17 cellular contexts compared by ENCODE assay signal in genomic region chr14:75339059-75339458, GRCh38.
DNase-seq lines count a peak whose midpoint lies in the region; ATAC-seq and TF ChIP-seq lines count a peak whose summit lies in the region.
"Had no signal": no experiment of that assay in that cellular context is flagged by ENCODE, and none has a peak within 500 bp of the region (broad histone marks: within the 10 kb centered on the region; RNA-seq: fewer than 3 reads in every experiment).

No MANE protein-coding gene starts in this region.

- H3K4me1 ChIP-seq in HAP-1 (no peaks in the 10 kb centered on the region), adrenal gland (replicated peaks in 1 of 2) (peaks cover 20 to 52% of the 10 kb centered on the region in 2 donors)

- POLR2A ChIA-PET in BJ (lab: Charles Lee), result no interaction called here

- no peaks in the 10 kb centered on the region for H3K9me3 Mint-ChIP-seq in osteocyte (ENCODE audit: unreplicated experiment)
- H3K9me3 Mint-ChIP-seq: activated naive CD4-positive, alpha-beta T cell treated with anti-CD3 and anti-CD28 coated beads for 36 hours had no signal

- ATAC-seq in HG03280 (IDR thresholded peaks at IDR 0.05; ENCODE audit: unreplicated experiment), result no peak

- TF ChIP-seq CTCF in BJ (IDR thresholded peaks at IDR 0.05; ENCODE audit: insufficient read depth, low read depth, low read length) (no peak), epithelial cell of esophagus (IDR thresholded peaks at IDR 0.05; ENCODE audit: insufficient read depth, low read depth, low read length, missing control alignments) (no peak), adrenal gland (IDR thresholded peaks at IDR 0.05) (no peak), osteocyte (IDR thresholded peaks at IDR 0.05) (no peak)

- no peaks in the 10 kb centered on the region for H3K36me3 Mint-ChIP-seq in osteocyte (ENCODE audit: unreplicated experiment)
- H3K36me3 Mint-ChIP-seq: CD4-positive, CD25-positive, alpha-beta regulatory T cell; IgD-negative memory B cell had no signal

- in situ Hi-C loops in HAP-1 (cut with MboI; ENCODE audit: low sequenced_read_pairs), result no loop called here

- H3K27me3 Mint-ChIP-seq in osteocyte (ENCODE audit: unreplicated experiment), result peaks cover 37% of the 10 kb centered on the region

- H3K36me3 ChIP-seq in BJ (ENCODE audit: control insufficient read depth, insufficient read depth, low read length) (no peaks in the 10 kb centered on the region), HAP-1 (replicated peaks) (no peaks in the 10 kb centered on the region), adrenal gland (replicated peaks in 1 of 2) (no peaks in the 10 kb centered on the region)

- H3K4me1 Mint-ChIP-seq in osteocyte (ENCODE audit: unreplicated experiment), result peaks cover 13% of the 10 kb centered on the region

- H3K9me3 ChIP-seq in HAP-1 (no peaks in the 10 kb centered on the region), adrenal gland (replicated peaks in 1 of 3) (no peaks in the 10 kb centered on the region)

- H3K27me3 ChIP-seq in BJ (ENCODE audit: control insufficient read depth, insufficient read depth, low read length) (peaks cover 6% of the 10 kb centered on the region; the same call in 1 of the 2 replicates), HAP-1 (ENCODE audit: low read depth) (no peaks in the 10 kb centered on the region), adrenal gland (no peaks in the 10 kb centered on the region)

- CTCF ChIA-PET in BJ (lab: Yijun Ruan, JAX), result interaction anchor here (1.2 to 1.5 kb wide), 4 partner anchors 12 to 150 kb away, joined by 3 to 7 read pairs (median 4); no protein-coding TSS in a partner anchor

- intact Hi-C loops in adrenal gland (cut with DNase I), result no loop called here

- H3K27ac ChIP-seq in adrenal gland, result peak overlapping the region in 2 of 5 donors; percentile 88 to 96

- TF ChIP-seq POLR2A in adrenal gland (IDR thresholded peaks at IDR 0.05), result no peak

- no peak overlapping the region for H3K4me3 Mint-ChIP-seq in osteocyte (ENCODE audit: unreplicated experiment)
- H3K4me3 Mint-ChIP-seq: activated naive CD4-positive, alpha-beta T cell treated with anti-CD3 and anti-CD28 coated beads for 36 hours; CD4-positive, CD25-positive, alpha-beta regulatory T cell; IgD-negative memory B cell had no signal

- H3K4me3 ChIP-seq in BJ (ENCODE audit: low read depth, low read length), result no peak overlapping the region
- no peak overlapping the region for H3K4me3 ChIP-seq in epithelial cell of esophagus (ENCODE audit: low read length)
- H3K4me3 ChIP-seq in HAP-1, result no peak overlapping the region
- no peak overlapping the region for H3K4me3 ChIP-seq in adrenal gland

- DNase-seq in BJ (ENCODE audit: low read depth) (peak; percentile 71), LHCN-M2 (ENCODE audit: low read depth) (peak; percentile 38), epithelial cell of esophagus (ENCODE audit: low read depth) (peak; percentile 44), non-pigmented ciliary epithelial cell (ENCODE audit: low read depth) (peak; percentile 3), HAP-1 (ENCODE audit: low spot score in 2 of 2) (no peak), adrenal gland (no peak), osteocyte (ENCODE audit: extremely low spot score, unreplicated experiment) (no peak)
- DNase-seq: activated CD4-positive, CD25-positive, alpha-beta regulatory T cell treated with anti-CD3 and anti-CD28 coated beads, Interleukin-2, amount 50 U/mL, for 72 hours; activated CD8-positive, alpha-beta memory T cell treated with anti-CD3 and anti-CD28 coated beads, Interleukin-2, amount 50 U/mL, for 4 hours; activated naive CD4-positive, alpha-beta T cell treated with anti-CD3 and anti-CD28 coated beads for 36 hours; CD4-positive, CD25-positive, alpha-beta regulatory T cell; DMS79 treated with DMSO at 0.1 percent for 48 hours; erythroblast; NCI-H1436; stimulated activated CD4-positive, alpha-beta T cell treated with anti-CD3 and anti-CD28 coated beads, Interleukin-12 subunit alpha, Interleukin-12 subunit beta, amount 100 ng/mL, for 4 hours had no signal

- H3K27ac Mint-ChIP-seq in osteocyte (ENCODE audit: unreplicated experiment), result no peak overlapping the region
- H3K27ac Mint-ChIP-seq: activated naive CD4-positive, alpha-beta T cell treated with anti-CD3 and anti-CD28 coated beads for 36 hours; CD4-positive, CD25-positive, alpha-beta regulatory T cell; IgD-negative memory B cell had no signal

- 48 to 55% (median 52%) methylated on average over 4 of the region's 4 CpGs for WGBS in adrenal gland, 4 donors

Comparison
In these comparisons a context has a peak if more than half of its experiments do, and no peak if none do; other contexts are left out.
1. DNase-seq: peak in BJ (single experiment), LHCN-M2 (single experiment), epithelial cell of esophagus (single experiment) and non-pigmented ciliary epithelial cell (single experiment); none in HAP-1 (0 of 2), adrenal gland (0 of 7) and osteocyte (single experiment).